8 cellular contexts compared by ENCODE assay signal in the genomic region with DNA sequence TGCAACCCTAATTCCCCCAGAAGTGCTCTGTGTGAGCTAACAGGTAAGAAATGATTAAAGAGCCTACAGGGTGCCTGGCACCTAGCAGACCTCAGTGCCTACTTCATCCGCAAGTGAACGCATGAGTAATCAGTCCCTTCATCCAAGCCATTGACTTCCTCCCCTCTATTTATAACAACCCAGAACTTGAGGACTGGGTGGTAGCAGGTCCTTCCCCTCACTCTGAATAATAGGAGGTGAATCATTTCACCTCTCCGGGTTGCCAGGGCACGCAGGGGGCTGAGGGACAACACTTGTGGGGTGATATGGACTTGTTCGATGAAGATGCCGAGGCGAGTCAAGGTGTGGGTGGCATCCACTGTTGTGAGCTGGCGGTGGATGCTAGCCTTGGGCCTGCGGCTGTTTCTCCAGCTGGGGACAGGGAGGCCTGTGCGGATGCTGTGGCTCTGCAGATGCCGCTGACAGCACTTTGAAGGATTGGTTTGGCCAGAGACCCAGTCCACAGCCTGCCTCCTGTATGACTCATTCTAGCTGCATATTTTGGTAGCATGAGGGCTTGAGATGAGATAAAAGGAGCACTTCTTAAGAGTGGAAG. TPM values are rescaled to one million over a fixed set of nuclear protein-coding genes. Genes with fewer than 3 reads are reported as not detected.
DNase-seq lines count a peak whose midpoint lies in the region; ATAC-seq and TF ChIP-seq lines count a peak whose summit lies in the region.

No MANE protein-coding gene starts in this region.

- H3K4me3 ChIP-seq in SK-N-SH (ENCODE audit: low read depth in 2 of 2, low read length in 1 of 2) (no peak overlapping the region), right cardiac atrium (ENCODE audit: low read length) (no peak overlapping the region)

- TF ChIP-seq CTCF in SK-N-SH (IDR thresholded peaks at IDR 0.05) (no peak), progenitor cell of endocrine pancreas (IDR thresholded peaks at IDR 0.05; ENCODE audit: unreplicated experiment) (no peak)

- TF ChIP-seq RAD21 in SK-N-SH (IDR thresholded peaks at IDR 0.05; ENCODE audit: low read length), result no peak; the same call in 1 of the 2 replicates

- H3K9ac ChIP-seq in SK-N-SH, result no peak overlapping the region

- no peaks in the 10 kb centered on the region for H3K9me2 ChIP-seq in SK-N-SH

- H3K79me2 ChIP-seq in SK-N-SH (ENCODE audit: insufficient read depth), result no peaks in the 10 kb centered on the region

- H3K27ac Mint-ChIP-seq in activated naive CD8-positive, alpha-beta T cell treated with anti-CD3 and anti-CD28 coated beads for 36 hours, result peak overlapping the region; percentile 99
- H3K27ac Mint-ChIP-seq in progenitor cell of endocrine pancreas, result no peak overlapping the region

- no peaks in the 10 kb centered on the region for H3K36me3 ChIP-seq in SK-N-SH (replicated peaks in 1 of 2; ENCODE audit: control insufficient read depth in 1 of 2, insufficient read depth in 2 of 2, low read length in 1 of 2)

- H2AFZ ChIP-seq in SK-N-SH (ENCODE audit: low read depth), result no peak overlapping the region

- H3K4me3 Mint-ChIP-seq in activated naive CD8-positive, alpha-beta T cell treated with anti-CD3 and anti-CD28 coated beads for 36 hours, result peak overlapping the region; percentile 73
- no peak overlapping the region for H3K4me3 Mint-ChIP-seq in progenitor cell of endocrine pancreas (ENCODE audit: low read depth)

- peak; percentile 78 for DNase-seq in SK-N-SH
- peak; percentile 89 for DNase-seq in activated naive CD8-positive, alpha-beta T cell treated with anti-CD3 and anti-CD28 coated beads for 36 hours
- DNase-seq in right cardiac atrium, result peak; percentile 68 to 85 (median 78)
- DNase-seq in stimulated activated CD4-positive, alpha-beta T cell treated with anti-CD3 and anti-CD28 coated beads, Interleukin-15, amount 100 ng/mL, for 24 hours, result peak; percentile 89
- no peak for DNase-seq in progenitor cell of endocrine pancreas (ENCODE audit: low spot score, unreplicated experiment)
- DNase-seq in GF-D8 (lab: John Stamatoyannopoulos, UW), result no peak

- no peaks in the 10 kb centered on the region for H3K9me3 Mint-ChIP-seq in activated naive CD8-positive, alpha-beta T cell treated with anti-CD3 and anti-CD28 coated beads for 36 hours
- no peaks in the 10 kb centered on the region for H3K9me3 Mint-ChIP-seq in progenitor cell of endocrine pancreas (ENCODE audit: low read depth)

- H3K27ac ChIP-seq in SK-N-SH (ENCODE audit: low read depth in 2 of 2, low read length in 1 of 2), result peak overlapping the region; percentile 34 to 74
- no peak overlapping the region for H3K27ac ChIP-seq in right cardiac atrium (ENCODE audit: low read length)

- peaks cover 98% of the 10 kb centered on the region for H3K4me1 Mint-ChIP-seq in activated naive CD8-positive, alpha-beta T cell treated with anti-CD3 and anti-CD28 coated beads for 36 hours
- peaks cover 47% of the 10 kb centered on the region for H3K4me1 Mint-ChIP-seq in progenitor cell of endocrine pancreas (ENCODE audit: low read depth)

- H3K27me3 ChIP-seq in SK-N-SH (ENCODE audit: insufficient read depth) (no peaks in the 10 kb centered on the region), right cardiac atrium (ENCODE audit: control insufficient read depth, insufficient read depth) (no peaks in the 10 kb centered on the region)

- peaks cover 19% of the 10 kb centered on the region for H3F3A ChIP-seq in SK-N-SH (replicated peaks; ENCODE audit: insufficient read depth)

- no peaks in the 10 kb centered on the region for H4K20me1 ChIP-seq in SK-N-SH (ENCODE audit: insufficient read depth)

- H3K4me1 ChIP-seq in SK-N-SH (ENCODE audit: control insufficient read depth in 1 of 2, insufficient read depth in 2 of 2, low read depth in 1 of 2, low read length in 1 of 2) (peaks cover 35 to 36% of the 10 kb centered on the region in 2 experiments), right cardiac atrium (ENCODE audit: control insufficient read depth, insufficient read depth, low read length) (peaks cover 2% of the 10 kb centered on the region)

- H3K36me3 Mint-ChIP-seq in activated naive CD8-positive, alpha-beta T cell treated with anti-CD3 and anti-CD28 coated beads for 36 hours, result peaks cover 28% of the 10 kb centered on the region
- H3K36me3 Mint-ChIP-seq in progenitor cell of endocrine pancreas (ENCODE audit: insufficient read depth), result no peaks in the 10 kb centered on the region

- intact Hi-C loops in right cardiac atrium (cut with DNase I), result no loop called here

- peak overlapping the region; percentile 56 for H3K4me2 ChIP-seq in SK-N-SH

- WGBS in SK-N-SH (ENCODE audit: low lambda C conversion rate), result 8% methylated on average over 4 of the region's 11 CpGs
- WGBS in right cardiac atrium, result 49% methylated on average over 11 of the region's 11 CpGs

- peak; percentile 41 for ATAC-seq in GM18868 (IDR thresholded peaks at IDR 0.05; ENCODE audit: unreplicated experiment)
- peak; percentile 44 for ATAC-seq in HG03139 (IDR thresholded peaks at IDR 0.05; ENCODE audit: unreplicated experiment)
- peak; percentile 88 to 90 for ATAC-seq in right cardiac atrium

- TF ChIP-seq EP300 in SK-N-SH (IDR thresholded peaks at IDR 0.05; ENCODE audit: borderline replicate concordance in 1 of 2, low read depth in 1 of 2, low read length in 1 of 2), result peak; percentile 76 to 92

- H3K9me3 ChIP-seq in SK-N-SH, result no peaks in the 10 kb centered on the region
- no peaks in the 10 kb centered on the region for H3K9me3 ChIP-seq in right cardiac atrium (ENCODE audit: control insufficient read depth, low read length)

- no peaks in the 10 kb centered on the region for H3K27me3 Mint-ChIP-seq in activated naive CD8-positive, alpha-beta T cell treated with anti-CD3 and anti-CD28 coated beads for 36 hours
- H3K27me3 Mint-ChIP-seq in progenitor cell of endocrine pancreas, result no peaks in the 10 kb centered on the region

- POLR2A ChIA-PET in SK-N-SH (lab: Yijun Ruan, JAX), result no interaction called here

- CTCF ChIA-PET in SK-N-SH (lab: Yijun Ruan, JAX), result interaction anchor here (0.7 to 5.0 kb wide), 4 partner anchors 10 to 127 kb away, joined by 3 to 29 read pairs (median 4); a partner anchor contains a TSS

TF ChIP-seq in SK-N-SH, 30 proteins besides CTCF, POLR2A, EP300 and RAD21 (continues in another document):
- TF ChIP-seq EZH2phosphoT487 (IDR thresholded peaks at IDR 0.05; ENCODE audit: borderline replicate concordance, low read depth) (no peak), YY1 (IDR thresholded peaks at IDR 0.05; ENCODE audit: low read depth) (no peak), FOSL2 (IDR thresholded peaks at IDR 0.05; ENCODE audit: borderline replicate concordance, low read depth) (peak; percentile 95), FOXJ3 (CRISPR knock-in tag; IDR thresholded peaks at IDR 0.05) (0 out of 2 replicates have a peak, but pooled peaks have one; percentile 56), CHD2 (IDR thresholded peaks at IDR 0.05; ENCODE audit: low read length, partially characterized antibody) (peak; percentile 33), TAF1 (IDR thresholded peaks at IDR 0.05; ENCODE audit: borderline replicate concordance, low read depth, low read length) (no peak), RXRA (IDR thresholded peaks at IDR 0.05; ENCODE audit: borderline replicate concordance, low read depth) (peak; percentile 69; the same call in 1 of the 2 replicates), NRF1 (IDR thresholded peaks at IDR 0.05; ENCODE audit: low read depth, low read length) (no peak)
- TF ChIP-seq, protein P1, sequence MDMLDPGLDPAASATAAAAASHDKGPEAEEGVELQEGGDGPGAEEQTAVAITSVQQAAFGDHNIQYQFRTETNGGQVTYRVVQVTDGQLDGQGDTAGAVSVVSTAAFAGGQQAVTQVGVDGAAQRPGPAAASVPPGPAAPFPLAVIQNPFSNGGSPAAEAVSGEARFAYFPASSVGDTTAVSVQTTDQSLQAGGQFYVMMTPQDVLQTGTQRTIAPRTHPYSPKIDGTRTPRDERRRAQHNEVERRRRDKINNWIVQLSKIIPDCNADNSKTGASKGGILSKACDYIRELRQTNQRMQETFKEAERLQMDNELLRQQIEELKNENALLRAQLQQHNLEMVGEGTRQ (IDR thresholded peaks at IDR 0.05; ENCODE audit: borderline replicate concordance, low read depth, low read length), result no peak
- TF ChIP-seq, protein P2, sequence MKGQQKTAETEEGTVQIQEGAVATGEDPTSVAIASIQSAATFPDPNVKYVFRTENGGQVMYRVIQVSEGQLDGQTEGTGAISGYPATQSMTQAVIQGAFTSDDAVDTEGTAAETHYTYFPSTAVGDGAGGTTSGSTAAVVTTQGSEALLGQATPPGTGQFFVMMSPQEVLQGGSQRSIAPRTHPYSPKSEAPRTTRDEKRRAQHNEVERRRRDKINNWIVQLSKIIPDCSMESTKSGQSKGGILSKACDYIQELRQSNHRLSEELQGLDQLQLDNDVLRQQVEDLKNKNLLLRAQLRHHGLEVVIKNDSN (IDR thresholded peaks at IDR 0.05; ENCODE audit: borderline replicate concordance, low read depth), result 0 out of 2 replicates have a peak, but pooled peaks have one; percentile 9
- TF ChIP-seq, protein P3, sequence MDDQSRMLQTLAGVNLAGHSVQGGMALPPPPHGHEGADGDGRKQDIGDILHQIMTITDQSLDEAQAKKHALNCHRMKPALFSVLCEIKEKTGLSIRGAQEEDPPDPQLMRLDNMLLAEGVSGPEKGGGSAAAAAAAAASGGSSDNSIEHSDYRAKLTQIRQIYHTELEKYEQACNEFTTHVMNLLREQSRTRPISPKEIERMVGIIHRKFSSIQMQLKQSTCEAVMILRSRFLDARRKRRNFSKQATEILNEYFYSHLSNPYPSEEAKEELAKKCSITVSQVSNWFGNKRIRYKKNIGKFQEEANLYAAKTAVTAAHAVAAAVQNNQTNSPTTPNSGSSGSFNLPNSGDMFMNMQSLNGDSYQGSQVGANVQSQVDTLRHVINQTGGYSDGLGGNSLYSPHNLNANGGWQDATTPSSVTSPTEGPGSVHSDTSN (IDR thresholded peaks at IDR 0.05), result peak; percentile 98

RNA-seq across cellular contexts. Expression of a gene that starts 12.3 kb away (rescaled TPM):
- 6.1 and 7.1 TPM in 2 replicates for polyA plus RNA-seq in SK-N-SH (2012; rRNA removed)
- 4.6 and 5.6 TPM in 2 replicates for polyA plus RNA-seq in SK-N-SH (2012; cell fraction: cytosol; rRNA removed)
- polyA plus RNA-seq in SK-N-SH (2012; cell fraction: nucleus; rRNA removed), result 8.0 and 12.2 TPM in 2 replicates
- 10 to 100 TPM; 47.5 to 47.9 TPM for total RNA-seq in activated naive CD8-positive, alpha-beta T cell treated with anti-CD3 and anti-CD28 coated beads for 36 hours
- 1 to 10 TPM; 3.7 to 9.2 (median 5.4) TPM for total RNA-seq in right cardiac atrium
- polyA plus RNA-seq in right cardiac atrium, result 0.57 TPM
- 30.9 and 31.8 TPM in 2 replicates for total RNA-seq in progenitor cell of endocrine pancreas

Comparison
In these comparisons a context has a peak if more than half of its experiments do, and no peak if none do; other contexts are left out.
1. DNase-seq: peak in SK-N-SH (single experiment), activated naive CD8-positive, alpha-beta T cell treated with anti-CD3 and anti-CD28 coated beads for 36 hours (single experiment), right cardiac atrium (3 of 3) and stimulated activated CD4-positive, alpha-beta T cell treated with anti-CD3 and anti-CD28 coated beads, Interleukin-15, amount 100 ng/mL, for 24 hours (single experiment); none in progenitor cell of endocrine pancreas (single experiment) and GF-D8 (single experiment).
2. Peak in every context shown above with its lines, with median percentiles within 50 percentile points of each other: ATAC-seq.